Comparison of ENCODE assay signal across 10 cellular contexts in the genomic region with DNA sequence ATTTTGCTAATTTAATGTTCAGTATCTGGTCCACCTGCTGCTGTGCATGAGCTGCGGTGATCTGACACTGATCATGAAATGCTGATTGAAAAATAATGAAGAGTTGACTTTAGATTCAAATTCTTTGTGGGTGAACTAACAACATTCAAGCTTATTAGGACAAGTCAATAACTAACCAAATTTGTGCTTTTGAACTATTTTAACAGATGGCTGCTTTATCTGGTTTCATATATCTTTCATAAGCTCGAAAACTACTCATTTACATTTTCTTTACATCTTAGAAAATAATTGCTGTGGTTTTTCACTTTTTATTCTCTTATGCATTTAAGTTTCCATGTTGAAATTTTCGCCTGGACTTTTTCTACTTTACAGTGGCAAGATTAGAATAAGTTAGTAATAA.
"Had no signal": no experiment of that assay in that cellular context is flagged by ENCODE, and none has a peak within 500 bp of the region (broad histone marks: within the 10 kb centered on the region; RNA-seq: fewer than 3 reads in every experiment).

No MANE protein-coding gene starts in this region.

- H3K9me3 ChIP-seq: HAP-1 had no signal

- H3K4me1 ChIP-seq: HAP-1 had no signal

- H3K4me3 ChIP-seq: GM23248, HAP-1, K562 had no signal

- H3K9ac ChIP-seq: GM23248 had no signal

- H3K27ac ChIP-seq: GM23248 had no signal

- H3K36me3 ChIP-seq: HAP-1 had no signal

- H2AFZ ChIP-seq: GM23248 had no signal

- FAIRE-seq: HTR-8/SVneo, K562 had no signal

- ATAC-seq: HCT116, K562 had no signal

- DNase-seq: GM23248, GOT3, H7, HFFc6, IMR-90, KG1 had no signal
